In genomic region chr7:149623262-149623997, GRCh38 we compare ENCODE assay signal across 8 cellular contexts.
A peak's percentile ranks its signal among the peaks of the same experiment; 100 is the strongest.
DNase-seq lines count a peak whose midpoint lies in the region; ATAC-seq, FAIRE-seq and TF ChIP-seq lines count a peak whose summit lies in the region.
"Not testable (repeated sequence)": the region's sequence is repeated elsewhere in the genome, so short reads cannot be mapped to it uniquely, and the experiment has no call there.

No MANE protein-coding gene starts in this region.

- DNase-seq in Caki2 (ENCODE audit: low read depth) (peak; percentile 47), KBM-7 (peak; percentile 51), SJCRH30 (peak; percentile 81 to 83), adipocyte (ENCODE audit: low read depth) (peak; percentile 57), kidney tubule cell (ENCODE audit: low spot score) (peak; percentile 77), pancreas (peak in 5 of 6 donors; percentile 30 to 81 (median 59)), tibial artery (peak in 1 of 2 donors; percentile 59)
- not testable (repeated sequence) for DNase-seq in esophagus muscularis mucosa (ENCODE audit: extremely low spot score)

- FAIRE-seq in pancreas (lab: Jason Lieb, UNC): not testable (repeated sequence)

- not testable (repeated sequence) for H3K4me1 ChIP-seq in SJCRH30, pancreas
- peaks cover 29% of the 10 kb centered on the region for H3K4me1 ChIP-seq in adipocyte (ENCODE audit: control insufficient read depth, insufficient read depth, low read length)
- peaks cover 18 to 39% (median 33%) of the 10 kb centered on the region in 4 donors for H3K4me1 ChIP-seq in esophagus muscularis mucosa
- peaks cover 3 to 34% (median 14%) of the 10 kb centered on the region in 4 donors for H3K4me1 ChIP-seq in tibial artery

- TF ChIP-seq EP300 in esophagus muscularis mucosa (IDR thresholded peaks at IDR 0.05): not testable (repeated sequence)

- H3K9ac ChIP-seq in adipocyte (ENCODE audit: low read length): peak overlapping the region; percentile 96

- not testable (repeated sequence) for TF ChIP-seq CTCF in esophagus muscularis mucosa (IDR thresholded peaks at IDR 0.05); pancreas (IDR thresholded peaks at IDR 0.05); tibial artery (IDR thresholded peaks at IDR 0.05)

- H3K4me3 ChIP-seq in SJCRH30: peak overlapping the region; percentile 97
- peak overlapping the region; percentile 96 for H3K4me3 ChIP-seq in adipocyte (ENCODE audit: low read length)
- H3K4me3 ChIP-seq in esophagus muscularis mucosa: peak overlapping the region; percentile 92 to 99 (median 98)
- H3K4me3 ChIP-seq in pancreas: peak overlapping the region; percentile 98 to 100 (median 98)
- H3K4me3 ChIP-seq in tibial artery: peak overlapping the region; percentile 98 to 99

- not testable (repeated sequence) for H3K9me3 ChIP-seq in SJCRH30 (replicated peaks); adipocyte (ENCODE audit: control insufficient read depth, low read length); esophagus muscularis mucosa; pancreas; tibial artery

- H3K36me3 ChIP-seq in SJCRH30 (peaks cover 22% of the 10 kb centered on the region), adipocyte (ENCODE audit: control insufficient read depth, insufficient read depth, low read length, severe bottlenecking) (peaks cover 26% of the 10 kb centered on the region), esophagus muscularis mucosa (peaks cover 27 to 30% (median 29%) of the 10 kb centered on the region in 4 donors), pancreas (peaks cover 0 to 23% (median 21%) of the 10 kb centered on the region in 3 donors), tibial artery (peaks cover 28 to 29% (median 28%) of the 10 kb centered on the region in 3 donors)

- not testable (repeated sequence) for TF ChIP-seq POLR2A in esophagus muscularis mucosa (IDR thresholded peaks at IDR 0.05; ENCODE audit: low read depth)

- not testable (repeated sequence) for H3K27ac ChIP-seq in SJCRH30, pancreas
- H3K27ac ChIP-seq in esophagus muscularis mucosa (replicated peaks in 1 of 4) (peak overlapping the region; percentile 88 to 95 (median 94)), tibial artery (peak overlapping the region; percentile 91 to 95)

- H3K27me3 ChIP-seq in SJCRH30; adipocyte (replicated peaks; ENCODE audit: control insufficient read depth, insufficient read depth, low read length); esophagus muscularis mucosa; pancreas; tibial artery: not testable (repeated sequence)

- ATAC-seq in pancreas: not testable (repeated sequence)

- in situ Hi-C loops in Caki2 (cut with HindIII; ENCODE audit: low pct_unique_long_range_greater_than_20kb, low sequenced_read_pairs); KBM-7 (cut with MboI; ENCODE audit: low pct_unique_long_range_greater_than_20kb, low sequenced_read_pairs): not testable (repeated sequence)

- intact Hi-C loops in esophagus muscularis mucosa (cut with DNase I); pancreas (cut with DNase I); tibial artery (cut with DNase I; ENCODE audit: low total_unique reads): not testable (repeated sequence)

- 21% methylated on average over 19 of the region's 19 CpGs for WGBS in esophagus muscularis mucosa
- 5 to 7% methylated on average over 16 to 19 of the region's 19 CpGs for WGBS in pancreas, 2 donors
